9 cellular contexts compared by ENCODE assay signal in the genomic region with DNA sequence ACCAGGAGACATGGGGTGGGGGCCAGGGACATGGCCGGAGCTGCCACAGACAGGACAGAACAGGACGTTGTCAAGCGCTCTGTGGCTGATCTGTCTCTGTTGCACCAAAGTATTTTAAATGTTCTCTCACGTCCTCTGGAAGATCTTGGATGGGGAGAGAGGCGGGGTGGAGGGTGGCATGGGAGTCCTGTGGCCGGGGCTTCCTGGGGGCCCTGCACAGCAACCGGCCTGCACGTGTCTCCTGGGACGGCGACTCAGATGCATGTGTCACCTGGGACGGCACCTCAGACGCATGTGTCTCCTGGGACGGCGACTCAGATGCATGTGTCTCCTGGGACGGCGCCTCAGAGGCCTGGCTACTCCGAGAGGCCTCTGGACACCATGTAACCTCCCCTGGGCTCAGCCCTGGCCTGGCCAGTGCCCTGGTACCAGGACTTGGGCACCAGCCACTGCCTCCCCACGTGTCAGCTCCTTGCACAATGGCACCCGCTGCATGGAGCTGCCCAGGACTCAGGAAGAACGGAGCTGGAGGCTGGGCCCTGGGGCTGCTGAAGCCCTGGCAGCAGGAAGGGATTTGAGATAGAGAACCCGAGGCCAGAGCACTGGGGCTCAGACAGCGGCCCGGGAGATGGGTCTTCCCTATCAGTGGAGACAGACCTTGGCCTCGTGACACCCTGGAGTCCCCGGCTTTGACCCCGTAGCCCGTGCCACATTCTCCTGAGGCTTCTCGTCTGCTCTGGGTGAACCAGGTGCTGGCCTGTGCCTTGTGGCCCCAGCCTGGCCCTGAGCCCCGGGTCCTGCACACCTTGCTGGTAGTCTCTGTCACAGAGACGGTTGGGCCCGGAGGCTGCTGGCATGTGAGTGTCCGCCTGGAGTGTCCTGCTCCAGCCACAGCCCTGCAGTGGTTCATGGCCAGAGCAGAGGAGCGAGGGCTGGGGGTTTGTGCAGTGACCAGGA. TPM values are rescaled to one million over a fixed set of nuclear protein-coding genes. Genes with fewer than 3 reads are reported as not detected.
A peak's percentile ranks its signal among the peaks of the same experiment; 100 is the strongest.
DNase-seq lines count a peak whose midpoint lies in the region; ATAC-seq and TF ChIP-seq lines count a peak whose summit lies in the region.
"Had no signal": no experiment of that assay in that cellular context is flagged by ENCODE, and none has a peak within 500 bp of the region (broad histone marks: within the 10 kb centered on the region; RNA-seq: fewer than 3 reads in every experiment).

No MANE protein-coding gene starts in this region.

- H3K36me3 ChIP-seq in GM23248 (ENCODE audit: low read depth) (no peaks in the 10 kb centered on the region), neutrophil (no peaks in the 10 kb centered on the region)

- no peak overlapping the region for H3K27ac ChIP-seq in GM23248
- peak overlapping the region; percentile 84 for H3K27ac ChIP-seq in neutrophil

- H4K20me1 ChIP-seq in GM23248 (ENCODE audit: insufficient read depth), result no peaks in the 10 kb centered on the region

- no peak for TF ChIP-seq CTCF in NB4 (IDR thresholded peaks at IDR 0.05; ENCODE audit: low read depth, low read length)
- no peak for TF ChIP-seq CTCF in epithelial cell of esophagus (IDR thresholded peaks at IDR 0.05; ENCODE audit: insufficient read depth, low read depth, low read length, missing control alignments)
- TF ChIP-seq CTCF in neutrophil (IDR thresholded peaks at IDR 0.05), result no peak

- H3K9me2 ChIP-seq in GM23248 (ENCODE audit: insufficient read depth), result no peaks in the 10 kb centered on the region

- no peak overlapping the region for H3K9ac ChIP-seq in GM23248

- H3K4me1 ChIP-seq in GM23248 (ENCODE audit: insufficient read depth) (no peaks in the 10 kb centered on the region), neutrophil (ENCODE audit: control insufficient read depth in 1 of 2, insufficient read depth in 1 of 2, low read depth in 1 of 2, low read length in 1 of 2) (peaks cover 23 to 27% of the 10 kb centered on the region in 2 experiments)

- no peak for ATAC-seq in HG03439 (IDR thresholded peaks at IDR 0.05; ENCODE audit: unreplicated experiment)

- H3K27me3 ChIP-seq in GM23248 (replicated peaks; ENCODE audit: insufficient read depth) (no peaks in the 10 kb centered on the region; the same call in none of the 2 replicates), neutrophil (peaks cover 13% of the 10 kb centered on the region)
- H3K27me3 ChIP-seq: body of pancreas had no signal

- H3K9me3 ChIP-seq in GM23248 (ENCODE audit: low read depth) (no peaks in the 10 kb centered on the region), neutrophil (no peaks in the 10 kb centered on the region)
- H3K9me3 ChIP-seq: body of pancreas had no signal

- H3K4me3 ChIP-seq in GM23248, result no peak overlapping the region
- H3K4me3 ChIP-seq in NB4 (ENCODE audit: low read depth, low read length), result peak overlapping the region; percentile 72
- H3K4me3 ChIP-seq in epithelial cell of esophagus (ENCODE audit: low read length), result no peak overlapping the region
- no peak overlapping the region for H3K4me3 ChIP-seq in neutrophil (ENCODE audit: low read depth in 1 of 2, low read length in 1 of 2)
- H3K4me3 ChIP-seq: body of pancreas had no signal

- TF ChIP-seq POLR2A in NB4 (IDR thresholded peaks at IDR 0.05; ENCODE audit: extremely low read depth, insufficient read length), result no peak

- no peaks in the 10 kb centered on the region for H3F3A ChIP-seq in GM23248 (ENCODE audit: insufficient read depth)

- no peak overlapping the region for H2AFZ ChIP-seq in GM23248

- no peak overlapping the region for H3K4me2 ChIP-seq in GM23248 (ENCODE audit: unreplicated experiment)

- DNase-seq in GM23248 (peak; percentile 44), NB4 (ENCODE audit: low read depth) (peak; percentile 73), epithelial cell of esophagus (ENCODE audit: low read depth) (peak; percentile 19), superior temporal gyrus (ENCODE audit: extremely low spot score) (no peak), COLO668 (lab: John Stamatoyannopoulos, UW; ENCODE audit: unreplicated experiment) (no peak), NCI-H1048 (lab: John Stamatoyannopoulos, UW) (no peak)

- in situ Hi-C loops in GM23248 (cut with MboI), result no loop called here

- H3K79me2 ChIP-seq in GM23248 (ENCODE audit: insufficient read depth), result no peaks in the 10 kb centered on the region

- WGBS in GM23248 (ENCODE audit: low coverage in 1 of 2, low lambda C conversion rate in 2 of 2, missing lambda C conversion rate in 2 of 2), 2 experiments, result 80% methylated on average over 32 to 33 of the region's 33 CpGs

RNA-seq across cellular contexts. Expression of gene SLC19A1, which starts 14.7 kb away (rescaled TPM):
- 6.8 and 7.8 TPM in 2 replicates for total RNA-seq in GM23248 (2014; rRNA removed; shearing (Covaris generic))
- 7.8 and 8.4 TPM in 2 replicates for polyA plus RNA-seq in GM23248 (2016; fragmentation: Nextera tagmentation; extraction: Ambion mirVana)

Comparison
In these comparisons a context has a peak if more than half of its experiments do, and no peak if none do; other contexts are left out.
1. DNase-seq: peak in GM23248 (single experiment), NB4 (single experiment) and epithelial cell of esophagus (single experiment); none in superior temporal gyrus (single experiment), COLO668 (single experiment) and NCI-H1048 (single experiment).